In the genomic region with DNA sequence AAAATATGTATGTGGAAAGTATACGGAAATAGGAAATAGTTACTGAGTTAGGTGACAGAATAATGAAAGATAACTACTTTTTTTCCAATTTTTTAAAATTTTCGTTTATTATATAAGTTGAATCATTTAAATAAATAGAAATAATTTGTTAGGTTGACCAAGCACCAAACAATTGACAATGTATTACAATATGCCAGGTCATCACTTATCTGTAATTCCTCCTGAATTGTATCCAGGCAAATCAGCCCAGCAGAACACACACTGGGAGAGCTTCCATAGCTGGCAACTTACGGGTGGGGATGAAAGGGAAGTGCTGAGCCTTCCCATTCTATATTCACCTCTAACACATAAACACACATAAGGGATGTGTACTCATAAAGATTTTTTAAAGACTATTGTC, we compare ENCODE assay signal across 38 cellular contexts. TPM values are rescaled to one million over a fixed set of nuclear protein-coding genes. Genes with fewer than 3 reads are reported as not detected.
"Had no signal": no experiment of that assay in that cellular context is flagged by ENCODE, and none has a peak within 500 bp of the region (broad histone marks: within the 10 kb centered on the region; RNA-seq: fewer than 3 reads in every experiment).

No MANE protein-coding gene starts in this region.

- H3K36me3 ChIP-seq: adrenal gland, ascending aorta, cardiac muscle cell had no signal

- FAIRE-seq: bronchial epithelial cell, TTC549 had no signal

- H3K36me3 Mint-ChIP-seq: activated CD4-positive, alpha-beta memory T cell treated with anti-CD3 and anti-CD28 coated beads for 36 hours; activated naive CD4-positive, alpha-beta T cell treated with anti-CD3 and anti-CD28 coated beads, Interleukin-2, amount 50 U/mL, for 72 hours; activated naive CD8-positive, alpha-beta T cell treated with anti-CD3 and anti-CD28 coated beads for 36 hours had no signal

- H3K4me1 ChIP-seq: adrenal gland, ascending aorta had no signal

- DNase-seq: activated B cell treated with CpG ODN at 0.5 μM for 24 hours; activated CD4-positive, alpha-beta memory T cell treated with anti-CD3 and anti-CD28 coated beads for 36 hours; activated CD4-positive, alpha-beta T cell treated with anti-CD3 and anti-CD28 coated beads for 4 hours; activated CD4-positive, alpha-beta T cell treated with anti-CD3 and anti-CD28 coated beads, Interleukin-2, amount 10 ng/mL, durations not matched to agents 24 days and 14 days; activated CD4-positive, alpha-beta T cell treated with anti-CD3 and anti-CD28 coated beads, Interleukin-2, amount 50 U/mL, for 1 hour; activated CD4-positive, alpha-beta T cell treated with anti-CD3 and anti-CD28 coated beads, Interleukin-2, amount 50 U/mL, for 4 hours; activated CD4-positive, CD25-positive, alpha-beta regulatory T cell treated with anti-CD3 and anti-CD28 coated beads, Interleukin-2, amount 50 U/mL, for 72 hours; activated CD8-positive, alpha-beta memory T cell treated with anti-CD3 and anti-CD28 coated beads, Interleukin-2, amount 50 U/mL, for 4 hours; activated CD8-positive, alpha-beta T cell treated with anti-CD3 and anti-CD28 coated beads for 36 hours; activated effector memory CD4-positive, alpha-beta T cell treated with anti-CD3 and anti-CD28 coated beads, Interleukin-2, amount 50 U/mL, for 16 hours; activated gamma-delta T cell treated with Interleukin-2 at 50 U/mL for 16 hours; activated naive CD4-positive, alpha-beta T cell; activated naive CD4-positive, alpha-beta T cell treated with anti-CD3 and anti-CD28 coated beads for 36 hours; activated naive CD4-positive, alpha-beta T cell treated with anti-CD3 and anti-CD28 coated beads, Interleukin-2, amount 50 U/mL, for 16 hours; activated naive CD8-positive, alpha-beta T cell treated with anti-CD3 and anti-CD28 coated beads for 36 hours; activated T-cell treated with anti-CD3 and anti-CD28 coated beads for 4 hours; activated T-cell treated with anti-CD3 and anti-CD28 coated beads, Interleukin-2, amount 50 U/mL, for 1 hour; activated T-cell treated with anti-CD3 and anti-CD28 coated beads, Interleukin-2, amount 50 U/mL, for 4 hours; activated T-cell treated with anti-CD3 and anti-CD28 coated beads, Interleukin-2, amount 50 U/mL, for 72 hours; adrenal gland; amniotic stem cell; caudate nucleus; cerebellar nuclear complex; T-helper 1 cell; T-helper 2 cell; T-helper 9 cell had no signal

- H3K4me3 ChIP-seq: adrenal gland, ascending aorta, cardiac muscle cell had no signal

- ATAC-seq: activated CD8-positive, alpha-beta T cell treated with anti-CD3 and anti-CD28 coated beads for 36 hours; activated naive CD4-positive, alpha-beta T cell treated with anti-CD3 and anti-CD28 coated beads, Interleukin-2, amount 50 U/mL, for 72 hours; activated T-cell treated with anti-CD3 and anti-CD28 coated beads, Interleukin-2, amount 50 U/mL, for 4 hours; activated T-cell treated with anti-CD3 and anti-CD28 coated beads, Interleukin-2, amount 50 U/mL, for 72 hours; activated T-helper 17 cell treated with anti-CD3 and anti-CD28 coated beads, Interleukin-2, amount 50 U/mL, for 72 hours had no signal

- H3K4me1 Mint-ChIP-seq: activated B cell treated with CpG ODN at 0.5 μM for 24 hours; activated CD4-positive, alpha-beta T cell treated with anti-CD3 and anti-CD28 coated beads, Interleukin-2, amount 10 ng/mL, durations not matched to agents 24 days and 14 days; activated naive CD8-positive, alpha-beta T cell treated with anti-CD3 and anti-CD28 coated beads for 36 hours; activated T-helper 17 cell treated with anti-CD3 and anti-CD28 coated beads, Interleukin-2, amount 50 U/mL, for 72 hours; brain; central memory CD8-positive, alpha-beta T cell had no signal

- H3K27me3 ChIP-seq: adrenal gland, ascending aorta, cardiac muscle cell had no signal

- H3K4me3 Mint-ChIP-seq: activated B cell treated with CpG ODN at 0.5 μM for 24 hours; activated CD4-positive, alpha-beta memory T cell treated with anti-CD3 and anti-CD28 coated beads for 36 hours; activated CD4-positive, alpha-beta T cell treated with anti-CD3 and anti-CD28 coated beads, Interleukin-2, amount 10 ng/mL, durations not matched to agents 24 days and 14 days; activated CD8-positive, alpha-beta T cell treated with anti-CD3 and anti-CD28 coated beads for 36 hours; activated naive CD4-positive, alpha-beta T cell treated with anti-CD3 and anti-CD28 coated beads for 36 hours; activated naive CD8-positive, alpha-beta T cell treated with anti-CD3 and anti-CD28 coated beads for 36 hours; activated T-cell treated with anti-CD3 and anti-CD28 coated beads, Interleukin-2, amount 50 U/mL, for 4 hours; activated T-cell treated with anti-CD3 and anti-CD28 coated beads, Interleukin-2, amount 50 U/mL, for 72 hours; activated T-helper 1 cell treated with anti-CD3 and anti-CD28 coated beads, Interleukin-12 subunit alpha, Interleukin-12 subunit beta, Interleukin-2, Interleukin-4 antibody, amounts not matched to agents 30 ng/mL and 10 ng/mL and 1 ng/mL, durations not matched to agents 14 hours and 24 hours and 36 hours; activated T-helper 17 cell treated with anti-CD3 and anti-CD28 coated beads, Interleukin-2, amount 50 U/mL, for 72 hours; brain; central memory CD8-positive, alpha-beta T cell; T-helper 1 cell treated with Interleukin-12 subunit alpha and Interleukin-12 subunit beta and Interleukin-4 antibody, amounts not matched to agents 30 μg/mL and 1 μg/mL, for 36 hours; T-helper 2 cell treated with Interferon-gamma antibody and Interleukin-4, amounts not matched to agents 5 μg/mL and 100 μg/mL, for 36 hours had no signal

- H3K9me3 ChIP-seq: adrenal gland, ascending aorta had no signal

- H3K27me3 Mint-ChIP-seq: activated CD4-positive, alpha-beta memory T cell treated with anti-CD3 and anti-CD28 coated beads for 36 hours; activated naive CD8-positive, alpha-beta T cell treated with anti-CD3 and anti-CD28 coated beads for 36 hours; brain had no signal

- H3K9me3 Mint-ChIP-seq: activated B cell treated with CpG ODN at 0.5 μM for 24 hours; activated CD4-positive, alpha-beta memory T cell treated with anti-CD3 and anti-CD28 coated beads for 36 hours; activated CD4-positive, alpha-beta T cell treated with anti-CD3 and anti-CD28 coated beads, Interleukin-2, amount 10 ng/mL, durations not matched to agents 24 days and 14 days; activated CD8-positive, alpha-beta T cell treated with anti-CD3 and anti-CD28 coated beads for 36 hours; activated naive CD4-positive, alpha-beta T cell treated with anti-CD3 and anti-CD28 coated beads for 36 hours; activated naive CD4-positive, alpha-beta T cell treated with anti-CD3 and anti-CD28 coated beads, Interleukin-2, amount 50 U/mL, for 72 hours; activated naive CD8-positive, alpha-beta T cell treated with anti-CD3 and anti-CD28 coated beads for 36 hours; activated T-cell treated with anti-CD3 and anti-CD28 coated beads, Interleukin-2, amount 50 U/mL, for 4 hours; activated T-cell treated with anti-CD3 and anti-CD28 coated beads, Interleukin-2, amount 50 U/mL, for 72 hours; activated T-helper 1 cell treated with anti-CD3 and anti-CD28 coated beads, Interleukin-12 subunit alpha, Interleukin-12 subunit beta, Interleukin-2, Interleukin-4 antibody, amounts not matched to agents 30 ng/mL and 10 ng/mL and 1 ng/mL, durations not matched to agents 14 hours and 24 hours and 36 hours; activated T-helper 17 cell treated with anti-CD3 and anti-CD28 coated beads, Interleukin-2, amount 50 U/mL, for 72 hours; brain; central memory CD8-positive, alpha-beta T cell; T-helper 1 cell treated with Interleukin-12 subunit alpha and Interleukin-12 subunit beta and Interleukin-4 antibody, amounts not matched to agents 30 μg/mL and 1 μg/mL, for 36 hours; T-helper 2 cell treated with Interferon-gamma antibody and Interleukin-4, amounts not matched to agents 5 μg/mL and 100 μg/mL, for 36 hours had no signal

- H3K27ac Mint-ChIP-seq: activated B cell treated with CpG ODN at 0.5 μM for 24 hours; activated CD4-positive, alpha-beta memory T cell treated with anti-CD3 and anti-CD28 coated beads for 36 hours; activated CD4-positive, alpha-beta T cell treated with anti-CD3 and anti-CD28 coated beads, Interleukin-2, amount 10 ng/mL, durations not matched to agents 24 days and 14 days; activated CD8-positive, alpha-beta T cell treated with anti-CD3 and anti-CD28 coated beads for 36 hours; activated naive CD4-positive, alpha-beta T cell treated with anti-CD3 and anti-CD28 coated beads for 36 hours; activated naive CD4-positive, alpha-beta T cell treated with anti-CD3 and anti-CD28 coated beads, Interleukin-2, amount 50 U/mL, for 72 hours; activated naive CD8-positive, alpha-beta T cell treated with anti-CD3 and anti-CD28 coated beads for 36 hours; activated T-cell treated with anti-CD3 and anti-CD28 coated beads, Interleukin-2, amount 50 U/mL, for 72 hours; activated T-helper 1 cell treated with anti-CD3 and anti-CD28 coated beads, Interleukin-12 subunit alpha, Interleukin-12 subunit beta, Interleukin-2, Interleukin-4 antibody, amounts not matched to agents 30 ng/mL and 10 ng/mL and 1 ng/mL, durations not matched to agents 14 hours and 24 hours and 36 hours; activated T-helper 17 cell treated with anti-CD3 and anti-CD28 coated beads, Interleukin-2, amount 50 U/mL, for 72 hours; brain; T-helper 1 cell treated with Interleukin-12 subunit alpha and Interleukin-12 subunit beta and Interleukin-4 antibody, amounts not matched to agents 30 μg/mL and 1 μg/mL, for 36 hours; T-helper 2 cell treated with Interferon-gamma antibody and Interleukin-4, amounts not matched to agents 5 μg/mL and 100 μg/mL, for 36 hours had no signal

- H3K27ac ChIP-seq: adrenal gland, ascending aorta, cardiac muscle cell, VCaP had no signal

RNA-seq across cellular contexts. Expression of a gene that starts 40.7 kb away (rescaled TPM):
- total RNA-seq: activated B cell treated with CpG ODN at 0.5 μM for 24 hours; activated CD4-positive, alpha-beta memory T cell treated with anti-CD3 and anti-CD28 coated beads for 36 hours; activated CD4-positive, alpha-beta T cell treated with anti-CD3 and anti-CD28 coated beads, Interleukin-2, amount 10 ng/mL, durations not matched to agents 24 days and 14 days; activated CD8-positive, alpha-beta T cell treated with anti-CD3 and anti-CD28 coated beads for 36 hours; activated naive CD4-positive, alpha-beta T cell treated with anti-CD3 and anti-CD28 coated beads for 36 hours; activated naive CD4-positive, alpha-beta T cell treated with anti-CD3 and anti-CD28 coated beads, Interleukin-2, amount 50 U/mL, for 72 hours; activated naive CD8-positive, alpha-beta T cell treated with anti-CD3 and anti-CD28 coated beads for 36 hours; activated T-cell treated with anti-CD3 and anti-CD28 coated beads, Interleukin-2, amount 50 U/mL, for 4 hours; activated T-cell treated with anti-CD3 and anti-CD28 coated beads, Interleukin-2, amount 50 U/mL, for 72 hours; activated T-helper 1 cell treated with anti-CD3 and anti-CD28 coated beads, Interleukin-12 subunit alpha, Interleukin-12 subunit beta, Interleukin-2, Interleukin-4 antibody, amounts not matched to agents 30 ng/mL and 10 ng/mL and 1 ng/mL, durations not matched to agents 14 hours and 24 hours and 36 hours; ascending aorta had no signal
